ENCODE assay signal across 8 cellular contexts in the genomic region with DNA sequence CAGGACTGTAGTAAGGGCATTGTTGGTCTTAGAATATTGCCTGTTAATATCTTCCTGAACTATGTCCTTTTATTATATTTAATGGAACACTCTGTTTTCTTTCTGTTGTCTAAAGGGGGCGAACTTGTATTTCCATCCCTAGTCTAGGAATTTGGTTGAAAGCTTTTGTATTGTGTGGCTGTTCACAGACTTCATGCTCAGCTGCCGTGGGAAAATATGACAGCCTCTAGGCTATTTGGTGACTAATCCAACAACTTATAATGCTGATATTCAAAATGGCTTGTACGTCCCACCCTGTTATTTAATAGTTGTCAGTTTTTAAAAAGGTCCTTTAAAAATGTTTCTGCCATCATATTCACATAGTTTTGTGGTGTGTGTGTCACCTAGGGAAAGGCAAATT.
A peak's percentile ranks its signal among the peaks of the same experiment; 100 is the strongest.
DNase-seq lines count a peak whose midpoint lies in the region; ATAC-seq and TF ChIP-seq lines count a peak whose summit lies in the region.

No MANE protein-coding gene starts in this region.

- H3K27ac ChIP-seq in OCI-LY7 (ENCODE audit: low read depth, low read length, poor library complexity, severe bottlenecking) (no peak overlapping the region), esophagus muscularis mucosa (replicated peaks in 1 of 4) (peak overlapping the region; percentile 24 to 70 (median 51))

- CTCF ChIA-PET in OCI-LY7 (lab: Charles Lee; ENCODE audit: unreplicated experiment) = no interaction called here

- DNase-seq in COLO829 (ENCODE audit: low spot score) (peak; percentile 92), OCI-LY7 (ENCODE audit: low spot score) (no peak), esophagus muscularis mucosa (ENCODE audit: extremely low spot score) (no peak), neural crest cell (ENCODE audit: low read depth, low spot score) (no peak), SIG-M5 (lab: John Stamatoyannopoulos, UW) (no peak), NCI-H1930 (lab: John Stamatoyannopoulos, UW) (no peak)
- DNase-seq in stimulated activated CD4-positive, alpha-beta T cell treated with anti-CD3 and anti-CD28 coated beads, Interleukin-15, amount 100 ng/mL, for 24 hours = no peak
- no peak for DNase-seq in stimulated activated effector memory CD8-positive, alpha-beta T cell treated with anti-CD3 and anti-CD28 coated beads, Interleukin-12 subunit alpha, Interleukin-12 subunit beta, amount 100 ng/mL, for 72 hours (ENCODE audit: low spot score in 2 of 2)

- no peaks in the 10 kb centered on the region for H3K9me2 ChIP-seq in OCI-LY7 (ENCODE audit: insufficient read depth, low read length)

- no peaks in the 10 kb centered on the region; the same call in 1 of the 2 replicates for H4K20me1 ChIP-seq in OCI-LY7 (ENCODE audit: insufficient read depth, low read length)

- BruUV-seq in OCI-LY7 (replicated peaks; lab: Mats Ljungman, UMichigan) = TSS peak; percentile 3

- intact Hi-C loops in OCI-LY7 (cut with micrococcal nuclease; ENCODE audit: unreplicated experiment) (no loop called here), esophagus muscularis mucosa (cut with DNase I) (no loop called here)

- H3K4me1 ChIP-seq in OCI-LY7 (ENCODE audit: insufficient read depth, low read length, poor library complexity, severe bottlenecking) (no peaks in the 10 kb centered on the region), esophagus muscularis mucosa (peaks cover 53 to 78% (median 73%) of the 10 kb centered on the region in 4 donors)

- no peak overlapping the region for H3K27ac Mint-ChIP-seq in neural crest cell (ENCODE audit: unreplicated experiment)
- no peak overlapping the region for H3K27ac Mint-ChIP-seq in stimulated activated effector memory CD8-positive, alpha-beta T cell treated with anti-CD3 and anti-CD28 coated beads, Interleukin-12 subunit alpha, Interleukin-12 subunit beta, amount 100 ng/mL, for 72 hours

- TF ChIP-seq CTCF in OCI-LY7 (conservative IDR thresholded peaks at IDR 0.05; ENCODE audit: low read length) (peak; percentile 38; the same call in 1 of the 2 replicates), esophagus muscularis mucosa (IDR thresholded peaks at IDR 0.05) (peak in 1 of 3 experiments; percentile 24), neural crest cell (conservative IDR thresholded peaks at IDR 0.05) (peak; percentile 44)

- POLR2A ChIA-PET in OCI-LY7 (lab: Charles Lee) = interaction anchor here (0.6 to 1.2 kb wide), 2 partner anchors 16 to 299 kb away, joined by 3 read pairs; no protein-coding TSS in a partner anchor

- H2AFZ ChIP-seq in OCI-LY7 (ENCODE audit: low read length) = no peak overlapping the region

- TF ChIP-seq POLR2A in esophagus muscularis mucosa (IDR thresholded peaks at IDR 0.05; ENCODE audit: low read depth) = no peak

- no peak overlapping the region for H3K4me3 Mint-ChIP-seq in neural crest cell
- H3K4me3 Mint-ChIP-seq in stimulated activated effector memory CD8-positive, alpha-beta T cell treated with anti-CD3 and anti-CD28 coated beads, Interleukin-12 subunit alpha, Interleukin-12 subunit beta, amount 100 ng/mL, for 72 hours = no peak overlapping the region

- H3K4me2 ChIP-seq in OCI-LY7 (ENCODE audit: low read length) = no peak overlapping the region

- no peaks in the 10 kb centered on the region for H3K27me3 ChIP-seq in esophagus muscularis mucosa

- peaks cover 10% of the 10 kb centered on the region for H3K36me3 Mint-ChIP-seq in neural crest cell (ENCODE audit: low read depth)
- peaks cover 67% of the 10 kb centered on the region for H3K36me3 Mint-ChIP-seq in stimulated activated effector memory CD8-positive, alpha-beta T cell treated with anti-CD3 and anti-CD28 coated beads, Interleukin-12 subunit alpha, Interleukin-12 subunit beta, amount 100 ng/mL, for 72 hours

- WGBS in esophagus muscularis mucosa = 7% methylated on average over 3 of the region's 3 CpGs

- no peaks in the 10 kb centered on the region for H3K9me3 Mint-ChIP-seq in neural crest cell
- no peaks in the 10 kb centered on the region for H3K9me3 Mint-ChIP-seq in stimulated activated effector memory CD8-positive, alpha-beta T cell treated with anti-CD3 and anti-CD28 coated beads, Interleukin-12 subunit alpha, Interleukin-12 subunit beta, amount 100 ng/mL, for 72 hours

- no peaks in the 10 kb centered on the region for H3K27me3 Mint-ChIP-seq in neural crest cell (ENCODE audit: low read depth)

- H3K4me3 ChIP-seq in OCI-LY7 (ENCODE audit: low read depth, low read length, poor library complexity, severe bottlenecking) (no peak overlapping the region), esophagus muscularis mucosa (no peak overlapping the region)

- H3K9me3 ChIP-seq in OCI-LY7 (ENCODE audit: low read length) (no peaks in the 10 kb centered on the region), esophagus muscularis mucosa (no peaks in the 10 kb centered on the region)

- H3K4me1 Mint-ChIP-seq in neural crest cell = peaks cover 30% of the 10 kb centered on the region
- peaks cover 33% of the 10 kb centered on the region for H3K4me1 Mint-ChIP-seq in stimulated activated effector memory CD8-positive, alpha-beta T cell treated with anti-CD3 and anti-CD28 coated beads, Interleukin-12 subunit alpha, Interleukin-12 subunit beta, amount 100 ng/mL, for 72 hours

- no peak for TF ChIP-seq EP300 in esophagus muscularis mucosa (IDR thresholded peaks at IDR 0.05)

- no peaks in the 10 kb centered on the region; the same call in 1 of the 2 replicates for H3K79me2 ChIP-seq in OCI-LY7 (ENCODE audit: insufficient read depth, low read depth, low read length)

- H3K36me3 ChIP-seq in OCI-LY7 (ENCODE audit: insufficient read depth, low read length) (peaks cover 87% of the 10 kb centered on the region), esophagus muscularis mucosa (peaks cover 0 to 20% (median 3%) of the 10 kb centered on the region in 4 donors)

- no peak for ATAC-seq in stimulated activated effector memory CD8-positive, alpha-beta T cell treated with anti-CD3 and anti-CD28 coated beads, Interleukin-12 subunit alpha, Interleukin-12 subunit beta, amount 100 ng/mL, for 72 hours
